Comparison of ENCODE assay signal across 15 cellular contexts in genomic region chr17:81544281-81544974, GRCh38. TPM values are rescaled to one million over a fixed set of nuclear protein-coding genes. Genes with fewer than 3 reads are reported as not detected.
DNase-seq lines count a peak whose midpoint lies in the region; ATAC-seq and TF ChIP-seq lines count a peak whose summit lies in the region.
"Had no signal": no experiment of that assay in that cellular context is flagged by ENCODE, and none has a peak within 500 bp of the region (broad histone marks: within the 10 kb centered on the region; RNA-seq: fewer than 3 reads in every experiment).

No MANE protein-coding gene starts in this region.

- no peaks in the 10 kb centered on the region for H3K9me3 ChIP-seq in HCT116 (ENCODE audit: control insufficient read depth in 1 of 2, insufficient read depth in 1 of 2, low read depth in 1 of 2, low read length in 2 of 2)
- H3K9me3 ChIP-seq: A549, Caco-2 had no signal

- H4K20me1 ChIP-seq in HCT116 (ENCODE audit: insufficient read depth), result no peaks in the 10 kb centered on the region

- no peak for TF ChIP-seq POLR2A in HCT116 (IDR thresholded peaks at IDR 0.05; ENCODE audit: borderline replicate concordance, extremely low read depth, insufficient read depth, insufficient read length)

- peaks cover 2% of the 10 kb centered on the region for H3K4me1 Mint-ChIP-seq in neural crest cell
- H3K4me1 Mint-ChIP-seq in activated T-cell treated with anti-CD3 and anti-CD28 coated beads, Interleukin-2, amount 50 U/mL, for 72 hours (ENCODE audit: low read depth), result peaks cover 4% of the 10 kb centered on the region

- no peak overlapping the region for H3K4me2 ChIP-seq in HCT116 (ENCODE audit: low read length)
- H3K4me2 ChIP-seq: A549 had no signal

- DNase-seq in HCT116 (ENCODE audit: low read depth, low spot score), result no peak
- no peak for DNase-seq in RWPE1 (ENCODE audit: low spot score)
- no peak for DNase-seq in neural crest cell (ENCODE audit: low read depth, low spot score)
- no peak for DNase-seq in anterior cingulate cortex (lab: John Stamatoyannopoulos, UW)
- no peak for DNase-seq in activated T-cell treated with anti-CD3 and anti-CD28 coated beads, Interleukin-2, amount 50 U/mL, for 72 hours
- no peak for DNase-seq in stimulated activated CD4-positive, alpha-beta T cell treated with anti-CD3 and anti-CD28 coated beads, Interleukin-15, amount 100 ng/mL, for 24 hours
- DNase-seq: AML-193; Caco-2; CD4-positive, alpha-beta T cell; GOT3; H7 had no signal

- CTCF ChIA-PET in HCT116 (lab: Charles Lee), result no interaction called here
- CTCF ChIA-PET in RWPE1 (lab: Yijun Ruan, JAX), result interaction anchor here (0.5 to 0.6 kb wide), 4 partner anchors 16 to 420 kb away, joined by 3 to 4 read pairs (median 4); no protein-coding TSS in a partner anchor

- H3K27ac Mint-ChIP-seq in neural crest cell (ENCODE audit: unreplicated experiment), result no peak overlapping the region
- no peak overlapping the region for H3K27ac Mint-ChIP-seq in activated T-cell treated with anti-CD3 and anti-CD28 coated beads, Interleukin-2, amount 50 U/mL, for 72 hours
- H3K27ac Mint-ChIP-seq: CD4-positive, alpha-beta T cell had no signal

- no peaks in the 10 kb centered on the region for H3K9me2 ChIP-seq in HCT116 (ENCODE audit: insufficient read depth)

- TF ChIP-seq RAD21 in HCT116 (IDR thresholded peaks at IDR 0.05; ENCODE audit: low read depth), result no peak

- peak overlapping the region; percentile 19 for H3K4me3 Mint-ChIP-seq in neural crest cell
- H3K4me3 Mint-ChIP-seq in activated T-cell treated with anti-CD3 and anti-CD28 coated beads, Interleukin-2, amount 50 U/mL, for 72 hours, result no peak overlapping the region
- H3K4me3 Mint-ChIP-seq: CD4-positive, alpha-beta T cell had no signal

- no peak for ATAC-seq in HCT116
- ATAC-seq in activated T-cell treated with anti-CD3 and anti-CD28 coated beads, Interleukin-2, amount 50 U/mL, for 72 hours (replicated peaks in 1 of 2), result no peak
- ATAC-seq: A549, HepG2 had no signal

- intact Hi-C loops in HCT116 (cut with micrococcal nuclease), result no loop called here

- no peaks in the 10 kb centered on the region for H3K4me1 ChIP-seq in HCT116 (ENCODE audit: control insufficient read depth in 1 of 2, insufficient read depth in 2 of 2, low read length in 2 of 2)
- H3K4me1 ChIP-seq: A549, Caco-2 had no signal

- no peaks in the 10 kb centered on the region for H3K27me3 Mint-ChIP-seq in neural crest cell (ENCODE audit: low read depth)
- H3K27me3 Mint-ChIP-seq in activated T-cell treated with anti-CD3 and anti-CD28 coated beads, Interleukin-2, amount 50 U/mL, for 72 hours (ENCODE audit: low read depth), result no peaks in the 10 kb centered on the region
- H3K27me3 Mint-ChIP-seq: CD4-positive, alpha-beta T cell had no signal

- RAD21 ChIA-PET in HCT116 (lab: Charles Lee; ENCODE audit: low non-redundant PET in 1 of 2, low total read pairs in 2 of 2, uncharacterized antibody in 2 of 2, unreplicated experiment in 2 of 2), result no interaction called here

- no peaks in the 10 kb centered on the region for H3K9me3 Mint-ChIP-seq in neural crest cell
- no peaks in the 10 kb centered on the region for H3K9me3 Mint-ChIP-seq in activated T-cell treated with anti-CD3 and anti-CD28 coated beads, Interleukin-2, amount 50 U/mL, for 72 hours
- H3K9me3 Mint-ChIP-seq: CD4-positive, alpha-beta T cell had no signal

- no peak overlapping the region for H2AFZ ChIP-seq in HCT116 (ENCODE audit: low read depth, low read length, poor library complexity, severe bottlenecking)

- POLR2A ChIA-PET in HCT116 (lab: Charles Lee) (interaction anchor here (1.9 kb wide), 1 partner anchor 8 kb away, joined by 7 read pairs; the partner anchor contains the start of gene FAAP100), RWPE1 (lab: Yijun Ruan, JAX; ENCODE audit: low non-redundant PET) (no interaction called here)

- H3K79me2 ChIP-seq in HCT116 (ENCODE audit: insufficient read depth, low read length), result peaks cover 17% of the 10 kb centered on the region; the same call in 1 of the 2 replicates

- H3K9ac ChIP-seq in HCT116 (ENCODE audit: low read length), result no peak overlapping the region

- TF ChIP-seq CTCF in 22Rv1 (IDR thresholded peaks at IDR 0.05) (no peak), HCT116 (IDR thresholded peaks at IDR 0.05 in 2 of 3, conservative IDR thresholded peaks at IDR 0.05 in 1 of 3; ENCODE audit: borderline replicate concordance in 1 of 3, insufficient read depth in 1 of 3, low read depth in 2 of 3, low read length in 2 of 3) (no peak), RWPE1 (conservative IDR thresholded peaks at IDR 0.05; ENCODE audit: low read depth) (no peak), neural crest cell (conservative IDR thresholded peaks at IDR 0.05) (no peak)

- peaks cover 1% of the 10 kb centered on the region for H3K36me3 Mint-ChIP-seq in neural crest cell (ENCODE audit: low read depth)
- peaks cover 0 to 8% of the 10 kb centered on the region in 2 donors for H3K36me3 Mint-ChIP-seq in activated T-cell treated with anti-CD3 and anti-CD28 coated beads, Interleukin-2, amount 50 U/mL, for 72 hours (ENCODE audit: insufficient read depth in 2 of 2)

- BruUV-seq in HCT116 (replicated peaks; lab: Mats Ljungman, UMichigan), result no TSS peak

- H3K27ac ChIP-seq in 22Rv1, result 0 out of 2 replicates have a peak overlapping the region, but pooled peaks have one; percentile 31
- H3K27ac ChIP-seq in HCT116 (ENCODE audit: low read depth, low read length), result no peak overlapping the region; the same call in 1 of the 2 replicates
- peak overlapping the region; percentile 52 for H3K27ac ChIP-seq in RWPE1
- H3K27ac ChIP-seq: A549, C4-2B had no signal

- peaks cover 22 to 55% of the 10 kb centered on the region in 2 experiments for H3K36me3 ChIP-seq in HCT116 (ENCODE audit: control insufficient read depth in 1 of 2, insufficient read depth in 2 of 2, low read length in 2 of 2)

- H3K27me3 ChIP-seq in HCT116 (ENCODE audit: insufficient read depth, low read length), result no peaks in the 10 kb centered on the region

- H3K4me3 ChIP-seq in HCT116 (replicated peaks in 1 of 2; ENCODE audit: low read depth in 1 of 2, low read length in 2 of 2), result no peak overlapping the region
- H3K4me3 ChIP-seq: A549 had no signal

TF ChIP-seq in HCT116, 20 proteins besides CTCF, POLR2A, EP300 and RAD21:
- TF ChIP-seq ZBTB33 (IDR thresholded peaks at IDR 0.05; ENCODE audit: extremely low read depth, insufficient replicate concordance, low read length), result no peak
- 0 out of 2 replicates have a peak, but pooled peaks have one; percentile 13 for TF ChIP-seq POLR2AphosphoS5 (IDR thresholded peaks at IDR 0.05; ENCODE audit: low read depth, low read length)

RNA-seq across cellular contexts. Expression of gene FAAP100, which starts 7.7 kb away (rescaled TPM):
- 53.4 TPM for total RNA-seq in HCT116 (2021; ENCODE audit: unreplicated experiment)
- 21.7 and 21.8 TPM in 2 replicates for polyA plus RNA-seq in HCT116 (2012)
- total RNA-seq in neural crest cell, result 45.0 and 48.3 TPM in 2 replicates
- total RNA-seq in activated T-cell treated with anti-CD3 and anti-CD28 coated beads, Interleukin-2, amount 50 U/mL, for 72 hours, result 10 to 100 TPM; 21.3 to 29.1 TPM

RNA-seq across cellular contexts. Expression of gene FSCN2, which starts 16.3 kb away (rescaled TPM):
- total RNA-seq in HCT116 (2021; ENCODE audit: unreplicated experiment), result 10.1 TPM
- polyA plus RNA-seq in HCT116 (2012), result 5.9 and 6.4 TPM in 2 replicates
- 0.43 and 0.56 TPM in 2 replicates for total RNA-seq in neural crest cell
- total RNA-seq in activated T-cell treated with anti-CD3 and anti-CD28 coated beads, Interleukin-2, amount 50 U/mL, for 72 hours, result 1 to 10 TPM in 1 of 2 donors, under 1 TPM in 1; 0.95 to 1.8 TPM
- total RNA-seq: H7, HepG2 had no signal

RNA-seq across cellular contexts. Expression of gene ACTG1, which starts 31.8 kb away (rescaled TPM):
- 6,223 TPM for total RNA-seq in HCT116 (2021; ENCODE audit: unreplicated experiment)
- 6,644 and 8,513 TPM in 2 replicates for polyA plus RNA-seq in HCT116 (2012)
- 4,235 and 4,315 TPM in 2 replicates for total RNA-seq in neural crest cell
- total RNA-seq in activated T-cell treated with anti-CD3 and anti-CD28 coated beads, Interleukin-2, amount 50 U/mL, for 72 hours, result 1,000 to 10,000 TPM; 3,862 to 3,966 TPM
